9 cellular contexts compared by ENCODE assay signal in genomic region chr3:135966875-135967274, GRCh38. TPM values are rescaled to one million over a fixed set of nuclear protein-coding genes. Genes with fewer than 3 reads are reported as not detected.
DNase-seq lines count a peak whose midpoint lies in the region; ATAC-seq lines count a peak whose summit lies in the region.
"Had no signal": no experiment of that assay in that cellular context is flagged by ENCODE, and none has a peak within 500 bp of the region (broad histone marks: within the 10 kb centered on the region; RNA-seq: fewer than 3 reads in every experiment).

No MANE protein-coding gene starts in this region.

- DNase-seq in DMS53 (lab: John Stamatoyannopoulos, UW) (peak; percentile 17), DMS53 treated with DMSO at 0.1 percent for 48 hours (lab: John Stamatoyannopoulos, UW; ENCODE audit: unreplicated experiment) (no peak), hepatic stellate cell (ENCODE audit: low spot score) (no peak), amniotic stem cell (lab: John Stamatoyannopoulos, UW) (no peak)
- no peak for DNase-seq in activated naive CD8-positive, alpha-beta T cell treated with anti-CD3 and anti-CD28 coated beads for 36 hours
- DNase-seq: NCI-H774 had no signal

- H3K9ac ChIP-seq in iPS-20b (ENCODE audit: low read depth, low read length) = peak overlapping the region; percentile 95

- H3K36me3 Mint-ChIP-seq in activated naive CD8-positive, alpha-beta T cell treated with anti-CD3 and anti-CD28 coated beads for 36 hours = no peaks in the 10 kb centered on the region
- H3K36me3 Mint-ChIP-seq in stimulated activated memory B cell treated with anti-CD40 and anti-IgM and Interleukin-4, amounts not matched to agents 10 μg/mL and 1 μg/mL and 100 μg/mL, for 72 hours = no peaks in the 10 kb centered on the region

- no peak for ATAC-seq in stimulated activated memory B cell treated with anti-CD40 and anti-IgM and Interleukin-4, amounts not matched to agents 10 μg/mL and 1 μg/mL and 100 μg/mL, for 72 hours
- ATAC-seq in GM21737 (IDR thresholded peaks at IDR 0.05; ENCODE audit: unreplicated experiment) = no peak

- H3K36me3 ChIP-seq in iPS-20b (ENCODE audit: insufficient read depth, low read depth, low read length) = no peaks in the 10 kb centered on the region

- peaks cover 25% of the 10 kb centered on the region for H3K4me1 ChIP-seq in iPS-20b (ENCODE audit: insufficient read depth, low read length)

- H3K9me3 ChIP-seq in iPS-20b (ENCODE audit: insufficient read depth, low read depth, low read length) = no peaks in the 10 kb centered on the region

- H3K9me3 Mint-ChIP-seq in activated naive CD8-positive, alpha-beta T cell treated with anti-CD3 and anti-CD28 coated beads for 36 hours = peaks cover 4% of the 10 kb centered on the region
- peaks cover 9% of the 10 kb centered on the region for H3K9me3 Mint-ChIP-seq in stimulated activated memory B cell treated with anti-CD40 and anti-IgM and Interleukin-4, amounts not matched to agents 10 μg/mL and 1 μg/mL and 100 μg/mL, for 72 hours

- H3K4me3 ChIP-seq in iPS-20b (ENCODE audit: low read length) = peak overlapping the region; percentile 92

- peak overlapping the region; percentile 71 for H3K4me3 Mint-ChIP-seq in activated naive CD8-positive, alpha-beta T cell treated with anti-CD3 and anti-CD28 coated beads for 36 hours
- H3K4me3 Mint-ChIP-seq in stimulated activated memory B cell treated with anti-CD40 and anti-IgM and Interleukin-4, amounts not matched to agents 10 μg/mL and 1 μg/mL and 100 μg/mL, for 72 hours = peak overlapping the region; percentile 77

- peaks cover 20% of the 10 kb centered on the region for H3K4me1 Mint-ChIP-seq in activated naive CD8-positive, alpha-beta T cell treated with anti-CD3 and anti-CD28 coated beads for 36 hours
- no peaks in the 10 kb centered on the region for H3K4me1 Mint-ChIP-seq in stimulated activated memory B cell treated with anti-CD40 and anti-IgM and Interleukin-4, amounts not matched to agents 10 μg/mL and 1 μg/mL and 100 μg/mL, for 72 hours

- H3K27ac ChIP-seq in iPS-20b (ENCODE audit: low read length) = peak overlapping the region; percentile 22

- H3K27me3 ChIP-seq in iPS-20b (ENCODE audit: insufficient read depth, low read length) = no peaks in the 10 kb centered on the region

- no peak overlapping the region for H3K27ac Mint-ChIP-seq in activated naive CD8-positive, alpha-beta T cell treated with anti-CD3 and anti-CD28 coated beads for 36 hours
- H3K27ac Mint-ChIP-seq in stimulated activated memory B cell treated with anti-CD40 and anti-IgM and Interleukin-4, amounts not matched to agents 10 μg/mL and 1 μg/mL and 100 μg/mL, for 72 hours = no peak overlapping the region

- H3K27me3 Mint-ChIP-seq in activated naive CD8-positive, alpha-beta T cell treated with anti-CD3 and anti-CD28 coated beads for 36 hours = peaks cover 25% of the 10 kb centered on the region
- peaks cover 47% of the 10 kb centered on the region for H3K27me3 Mint-ChIP-seq in stimulated activated memory B cell treated with anti-CD40 and anti-IgM and Interleukin-4, amounts not matched to agents 10 μg/mL and 1 μg/mL and 100 μg/mL, for 72 hours

RNA-seq across cellular contexts. Expression of gene PPP2R3A, which starts 1.3 kb away (rescaled TPM):
- total RNA-seq in activated naive CD8-positive, alpha-beta T cell treated with anti-CD3 and anti-CD28 coated beads for 36 hours = under 1 TPM; 0.44 to 0.49 TPM
